Comparison of ENCODE assay signal across 8 cellular contexts in genomic region chr11:72072348-72072747, GRCh38. TPM values are rescaled to one million over a fixed set of nuclear protein-coding genes. Genes with fewer than 3 reads are reported as not detected.
DNase-seq lines count a peak whose midpoint lies in the region; ATAC-seq lines count a peak whose summit lies in the region.

No MANE protein-coding gene starts in this region.

- H3K27ac ChIP-seq in urinary bladder (ENCODE audit: low read depth) = peak overlapping the region; percentile 39

- peaks cover 66% of the 10 kb centered on the region for H3K4me1 Mint-ChIP-seq in activated T-helper 1 cell treated with anti-CD3 and anti-CD28 coated beads, Interleukin-12 subunit alpha, Interleukin-12 subunit beta, Interleukin-2, Interleukin-4 antibody, amounts not matched to agents 30 ng/mL and 10 ng/mL and 1 ng/mL, durations not matched to agents 14 hours and 24 hours and 36 hours (ENCODE audit: low read depth)

- 55% methylated on average over 3 of the region's 3 CpGs for WGBS in urinary bladder

- no peak for DNase-seq in activated naive CD4-positive, alpha-beta T cell treated with anti-CD3 and anti-CD28 coated beads, Interleukin-2, amount 50 U/mL, for 72 hours (ENCODE audit: low spot score in 2 of 2)
- DNase-seq in activated naive CD4-positive, alpha-beta T cell (lab: John Stamatoyannopoulos, UW) = no peak
- no peak for DNase-seq in activated T-helper 1 cell treated with anti-CD3 and anti-CD28 coated beads, Interleukin-12 subunit alpha, Interleukin-12 subunit beta, Interleukin-2, Interleukin-4 antibody, amounts not matched to agents 30 ng/mL and 10 ng/mL and 1 ng/mL, durations not matched to agents 14 hours and 24 hours and 36 hours (ENCODE audit: low spot score)
- peak; percentile 88 for DNase-seq in islet precursor cell
- DNase-seq in activated CD4-positive, alpha-beta T cell treated with anti-CD3 and anti-CD28 coated beads for 1 hour = no peak

- H3K27me3 Mint-ChIP-seq in activated T-helper 1 cell treated with anti-CD3 and anti-CD28 coated beads, Interleukin-12 subunit alpha, Interleukin-12 subunit beta, Interleukin-2, Interleukin-4 antibody, amounts not matched to agents 30 ng/mL and 10 ng/mL and 1 ng/mL, durations not matched to agents 14 hours and 24 hours and 36 hours (ENCODE audit: insufficient read depth) = no peaks in the 10 kb centered on the region

- H3K36me3 ChIP-seq in urinary bladder (ENCODE audit: insufficient read depth) = no peaks in the 10 kb centered on the region

- H3K4me3 ChIP-seq in urinary bladder (ENCODE audit: low read depth, low read length) = no peak overlapping the region

- H3K9me3 Mint-ChIP-seq in activated naive CD4-positive, alpha-beta T cell treated with anti-CD3 and anti-CD28 coated beads, Interleukin-2, amount 50 U/mL, for 72 hours = no peaks in the 10 kb centered on the region
- no peaks in the 10 kb centered on the region for H3K9me3 Mint-ChIP-seq in activated T-helper 1 cell treated with anti-CD3 and anti-CD28 coated beads, Interleukin-12 subunit alpha, Interleukin-12 subunit beta, Interleukin-2, Interleukin-4 antibody, amounts not matched to agents 30 ng/mL and 10 ng/mL and 1 ng/mL, durations not matched to agents 14 hours and 24 hours and 36 hours

- intact Hi-C loops in activated T-helper 1 cell treated with anti-CD3 and anti-CD28 coated beads, Interleukin-12 subunit alpha, Interleukin-12 subunit beta, Interleukin-2, Interleukin-4 antibody, amounts not matched to agents 30 ng/mL and 10 ng/mL and 1 ng/mL, durations not matched to agents 14 hours and 24 hours and 36 hours (cut with micrococcal nuclease) = loop anchor here (1.0 kb wide), 1 partner anchor 8 kb away; the partner anchor contains the start of genes LRRC51 and NUMA1

- no peak overlapping the region for H3K4me3 Mint-ChIP-seq in activated T-helper 1 cell treated with anti-CD3 and anti-CD28 coated beads, Interleukin-12 subunit alpha, Interleukin-12 subunit beta, Interleukin-2, Interleukin-4 antibody, amounts not matched to agents 30 ng/mL and 10 ng/mL and 1 ng/mL, durations not matched to agents 14 hours and 24 hours and 36 hours

- H3K4me1 ChIP-seq in urinary bladder (ENCODE audit: insufficient read depth) = no peaks in the 10 kb centered on the region

- peak overlapping the region in 1 of 2 donors; percentile 23 for H3K27ac Mint-ChIP-seq in activated naive CD4-positive, alpha-beta T cell treated with anti-CD3 and anti-CD28 coated beads, Interleukin-2, amount 50 U/mL, for 72 hours
- peak overlapping the region; percentile 38 for H3K27ac Mint-ChIP-seq in activated T-helper 1 cell treated with anti-CD3 and anti-CD28 coated beads, Interleukin-12 subunit alpha, Interleukin-12 subunit beta, Interleukin-2, Interleukin-4 antibody, amounts not matched to agents 30 ng/mL and 10 ng/mL and 1 ng/mL, durations not matched to agents 14 hours and 24 hours and 36 hours

- peaks cover 5 to 17% of the 10 kb centered on the region in 2 donors for H3K36me3 Mint-ChIP-seq in activated naive CD4-positive, alpha-beta T cell treated with anti-CD3 and anti-CD28 coated beads, Interleukin-2, amount 50 U/mL, for 72 hours
- H3K36me3 Mint-ChIP-seq in activated T-helper 1 cell treated with anti-CD3 and anti-CD28 coated beads, Interleukin-12 subunit alpha, Interleukin-12 subunit beta, Interleukin-2, Interleukin-4 antibody, amounts not matched to agents 30 ng/mL and 10 ng/mL and 1 ng/mL, durations not matched to agents 14 hours and 24 hours and 36 hours (ENCODE audit: low read depth) = peaks cover 27% of the 10 kb centered on the region

- ATAC-seq in activated naive CD4-positive, alpha-beta T cell treated with anti-CD3 and anti-CD28 coated beads, Interleukin-2, amount 50 U/mL, for 72 hours = peak; percentile 30 to 60
- no peak for ATAC-seq in GM21360 (IDR thresholded peaks at IDR 0.05; ENCODE audit: unreplicated experiment)
- ATAC-seq in GM19351 (IDR thresholded peaks at IDR 0.05; ENCODE audit: unreplicated experiment) = no peak

RNA-seq across cellular contexts. Expression of gene NUMA1, which starts 8.0 kb away (rescaled TPM):
- 100 to 1,000 TPM; 206 to 209 TPM for total RNA-seq in activated naive CD4-positive, alpha-beta T cell treated with anti-CD3 and anti-CD28 coated beads, Interleukin-2, amount 50 U/mL, for 72 hours
- total RNA-seq in activated T-helper 1 cell treated with anti-CD3 and anti-CD28 coated beads, Interleukin-12 subunit alpha, Interleukin-12 subunit beta, Interleukin-2, Interleukin-4 antibody, amounts not matched to agents 30 ng/mL and 10 ng/mL and 1 ng/mL, durations not matched to agents 14 hours and 24 hours and 36 hours = 141 and 150 TPM in 2 replicates
- total RNA-seq in urinary bladder = 193 TPM
- 219 TPM for polyA plus RNA-seq in urinary bladder

RNA-seq across cellular contexts. Expression of gene LRRC51, which starts 8.3 kb away (rescaled TPM):
- total RNA-seq in activated naive CD4-positive, alpha-beta T cell treated with anti-CD3 and anti-CD28 coated beads, Interleukin-2, amount 50 U/mL, for 72 hours = 1 to 10 TPM; 4.1 to 8.3 TPM
- total RNA-seq in activated T-helper 1 cell treated with anti-CD3 and anti-CD28 coated beads, Interleukin-12 subunit alpha, Interleukin-12 subunit beta, Interleukin-2, Interleukin-4 antibody, amounts not matched to agents 30 ng/mL and 10 ng/mL and 1 ng/mL, durations not matched to agents 14 hours and 24 hours and 36 hours = 5.7 and 8.2 TPM in 2 replicates
- 5.0 TPM for total RNA-seq in urinary bladder
- 8.3 TPM for polyA plus RNA-seq in urinary bladder

RNA-seq across cellular contexts. Expression of gene LAMTOR1, which starts 30.7 kb away (rescaled TPM):
- 10 to 100 TPM; 40.9 to 60.0 TPM for total RNA-seq in activated naive CD4-positive, alpha-beta T cell treated with anti-CD3 and anti-CD28 coated beads, Interleukin-2, amount 50 U/mL, for 72 hours
- 70.2 and 77.7 TPM in 2 replicates for total RNA-seq in activated T-helper 1 cell treated with anti-CD3 and anti-CD28 coated beads, Interleukin-12 subunit alpha, Interleukin-12 subunit beta, Interleukin-2, Interleukin-4 antibody, amounts not matched to agents 30 ng/mL and 10 ng/mL and 1 ng/mL, durations not matched to agents 14 hours and 24 hours and 36 hours
- total RNA-seq in urinary bladder = 32.4 TPM
- polyA plus RNA-seq in urinary bladder = 147 TPM

RNA-seq across cellular contexts. Expression of gene TOMT, which starts 33.4 kb away (rescaled TPM):
- total RNA-seq in activated naive CD4-positive, alpha-beta T cell treated with anti-CD3 and anti-CD28 coated beads, Interleukin-2, amount 50 U/mL, for 72 hours = not detected
- total RNA-seq in activated T-helper 1 cell treated with anti-CD3 and anti-CD28 coated beads, Interleukin-12 subunit alpha, Interleukin-12 subunit beta, Interleukin-2, Interleukin-4 antibody, amounts not matched to agents 30 ng/mL and 10 ng/mL and 1 ng/mL, durations not matched to agents 14 hours and 24 hours and 36 hours = not detected in 2 replicates
- not detected for total RNA-seq in urinary bladder
- polyA plus RNA-seq in urinary bladder = not detected

RNA-seq across cellular contexts. Expression of gene ANAPC15, which starts 40.1 kb away (rescaled TPM):
- total RNA-seq in activated naive CD4-positive, alpha-beta T cell treated with anti-CD3 and anti-CD28 coated beads, Interleukin-2, amount 50 U/mL, for 72 hours = 10 to 100 TPM; 50.5 to 60.1 TPM
- total RNA-seq in activated T-helper 1 cell treated with anti-CD3 and anti-CD28 coated beads, Interleukin-12 subunit alpha, Interleukin-12 subunit beta, Interleukin-2, Interleukin-4 antibody, amounts not matched to agents 30 ng/mL and 10 ng/mL and 1 ng/mL, durations not matched to agents 14 hours and 24 hours and 36 hours = 49.4 and 51.9 TPM in 2 replicates
- 7.7 TPM for total RNA-seq in urinary bladder
- polyA plus RNA-seq in urinary bladder = 54.9 TPM

Comparison
In these comparisons a context has a peak if more than half of its experiments do, and no peak if none do; other contexts are left out.
1. ATAC-seq: peak in activated naive CD4-positive, alpha-beta T cell treated with anti-CD3 and anti-CD28 coated beads, Interleukin-2, amount 50 U/mL, for 72 hours (2 of 2); none in GM21360 (single experiment) and GM19351 (single experiment).